17 cellular contexts compared by ENCODE assay signal in genomic region chr15:60745469-60745971, GRCh38.
A peak's percentile ranks its signal among the peaks of the same experiment; 100 is the strongest.
DNase-seq lines count a peak whose midpoint lies in the region; ATAC-seq and TF ChIP-seq lines count a peak whose summit lies in the region.
"Had no signal": no experiment of that assay in that cellular context is flagged by ENCODE, and none has a peak within 500 bp of the region (broad histone marks: within the 10 kb centered on the region; RNA-seq: fewer than 3 reads in every experiment).

No MANE protein-coding gene starts in this region.

- ATAC-seq in gastrocnemius medialis (peak; percentile 34 to 47), HG03280 (IDR thresholded peaks at IDR 0.05; ENCODE audit: unreplicated experiment) (no peak), GM18511 (IDR thresholded peaks at IDR 0.05; ENCODE audit: unreplicated experiment) (no peak), GM19351 (IDR thresholded peaks at IDR 0.05; ENCODE audit: unreplicated experiment) (no peak)
- ATAC-seq: PC-3 had no signal

- H3K4me3 ChIP-seq in AG10803 (ENCODE audit: low read length) (no peak overlapping the region), brain microvascular endothelial cell (ENCODE audit: low read depth, low read length) (no peak overlapping the region), right atrium auricular region (no peak overlapping the region), gastrocnemius medialis (no peak overlapping the region)

- DNase-seq in AG10803 (ENCODE audit: low read depth), result peak; percentile 56
- peak; percentile 43 for DNase-seq in brain microvascular endothelial cell
- peak; percentile 87 for DNase-seq in right atrium auricular region (ENCODE audit: low spot score)
- peak; percentile 24 to 59 for DNase-seq in gastrocnemius medialis
- no peak for DNase-seq in stimulated activated naive CD4-positive, alpha-beta T cell (lab: John Stamatoyannopoulos, UW)
- DNase-seq: activated B cell treated with CpG ODN at 0.5 μM for 24 hours; activated CD8-positive, alpha-beta memory T cell treated with anti-CD3 and anti-CD28 coated beads, Interleukin-2, amount 50 U/mL, for 48 hours; activated naive CD4-positive, alpha-beta T cell treated with anti-CD3 and anti-CD28 coated beads, Interleukin-2, amount 50 U/mL, for 16 hours; dermis blood vessel endothelial cell; foreskin melanocyte; naive B cell; NCI-H1092; NCI-H446 treated with DMSO at 0.1 percent for 48 hours; PC-3 had no signal

- in situ Hi-C loops in brain microvascular endothelial cell (cut with HindIII; ENCODE audit: low pct_ligation_motif_present, low sequenced_read_pairs) (no loop called here), gastrocnemius medialis (cut with MboI; ENCODE audit: low sequenced_read_pairs in 4 of 4) (loop anchor here in 1 of 4 donors (5.0 kb wide), 1 partner anchor 63 kb away; no protein-coding TSS in a partner anchor)

- H3K27me3 ChIP-seq in brain microvascular endothelial cell (replicated peaks) (no peaks in the 10 kb centered on the region), right atrium auricular region (no peaks in the 10 kb centered on the region), gastrocnemius medialis (no peaks in the 10 kb centered on the region)

- H3K4me1 ChIP-seq in right atrium auricular region (no peaks in the 10 kb centered on the region), gastrocnemius medialis (peaks cover 3 to 26% of the 10 kb centered on the region in 2 donors)

- H3K36me3 ChIP-seq in brain microvascular endothelial cell (replicated peaks) (no peaks in the 10 kb centered on the region), right atrium auricular region (no peaks in the 10 kb centered on the region), gastrocnemius medialis (no peaks in the 10 kb centered on the region)

- no peaks in the 10 kb centered on the region for H3K9me3 ChIP-seq in right atrium auricular region
- no peaks in the 10 kb centered on the region for H3K9me3 ChIP-seq in gastrocnemius medialis

- intact Hi-C loops in gastrocnemius medialis (cut with DNase I; ENCODE audit: low total_unique reads), result no loop called here

- no peak for TF ChIP-seq POLR2A in gastrocnemius medialis (IDR thresholded peaks at IDR 0.05)

- H3K27ac ChIP-seq in brain microvascular endothelial cell, result no peak overlapping the region
- H3K27ac ChIP-seq in right atrium auricular region, result peak overlapping the region; percentile 71 to 77
- H3K27ac ChIP-seq in gastrocnemius medialis, result peak overlapping the region in 3 of 4 donors; percentile 30 to 38 (median 34)

- TF ChIP-seq CTCF in AG10803 (conservative IDR thresholded peaks at IDR 0.05; ENCODE audit: low read length) (no peak), brain microvascular endothelial cell (IDR thresholded peaks at IDR 0.05; ENCODE audit: low read depth, low read length, missing control alignments) (no peak), right atrium auricular region (IDR thresholded peaks at IDR 0.05) (no peak), gastrocnemius medialis (IDR thresholded peaks at IDR 0.05 in 4 of 5, conservative IDR thresholded peaks at IDR 0.05 in 1 of 5) (no peak)

Comparison
In these comparisons a context has a peak if more than half of its experiments do, and no peak if none do; other contexts are left out.
1. DNase-seq: peak in AG10803 (single experiment), brain microvascular endothelial cell (single experiment), right atrium auricular region (single experiment) and gastrocnemius medialis (2 of 2); none in stimulated activated naive CD4-positive, alpha-beta T cell (0 of 6).
2. ATAC-seq: peak in gastrocnemius medialis (2 of 2); none in HG03280 (single experiment), GM18511 (single experiment) and GM19351 (single experiment).